Comparison of ENCODE assay signal across 1 cellular context in genomic region chr12:130830246-130830551, GRCh38.
TF ChIP-seq lines count a peak whose summit lies in the region.

No MANE protein-coding gene starts in this region.

TF ChIP-seq in K562, 482 proteins besides CTCF, POLR2A, EP300 and RAD21 (continued from another document):
- TF ChIP-seq ZBTB49 (CRISPR knock-in tag; IDR thresholded peaks at IDR 0.05; ENCODE audit: borderline replicate concordance) = no peak
- peak; percentile 57 to 67; a peak in 3 of 4 replicates for TF ChIP-seq MNT (conservative IDR thresholded peaks at IDR 0.05)
- TF ChIP-seq FOXK2 (conservative IDR thresholded peaks at IDR 0.05 in 1 of 2, IDR thresholded peaks at IDR 0.05 in 1 of 2; ENCODE audit: low read depth in 2 of 2) = peak; percentile 70 to 79
- 0 out of 2 replicates have a peak, but pooled peaks have one; percentile 28 for TF ChIP-seq BHLHE40 (IDR thresholded peaks at IDR 0.05; ENCODE audit: low read length)
- TF ChIP-seq E4F1 (CRISPR knock-in tag; IDR thresholded peaks at IDR 0.05; ENCODE audit: borderline replicate concordance) = no peak
- peak; percentile 57; the same call in 1 of the 2 replicates for TF ChIP-seq RFX1 (IDR thresholded peaks at IDR 0.05)
- TF ChIP-seq ZNF431 (CRISPR knock-in tag; IDR thresholded peaks at IDR 0.05) = no peak
- TF ChIP-seq ZBTB2 (IDR thresholded peaks at IDR 0.05) = peak; percentile 46; the same call in 1 of the 2 replicates
- 0 out of 2 replicates have a peak, but pooled peaks have one; percentile 23 for TF ChIP-seq POLR2G (IDR thresholded peaks at IDR 0.05; ENCODE audit: low read depth, low read length)
- TF ChIP-seq MBD2 (IDR thresholded peaks at IDR 0.05; ENCODE audit: borderline replicate concordance, low read depth) = no peak
- 0 out of 2 replicates have a peak, but pooled peaks have one; percentile 10 for TF ChIP-seq EHMT2 (IDR thresholded peaks at IDR 0.05)
- no peak for TF ChIP-seq POLR2AphosphoS2 (IDR thresholded peaks at IDR 0.05; ENCODE audit: low read length)
- 0 out of 4 replicates have a peak, but pooled peaks of 1 of the 2 experiments have one; percentile 38 for TF ChIP-seq HDAC1 (IDR thresholded peaks at IDR 0.05)
- TF ChIP-seq ZNF766 (CRISPR knock-in tag; conservative IDR thresholded peaks at IDR 0.05) = no peak
- TF ChIP-seq HNRNPK (IDR thresholded peaks at IDR 0.05; ENCODE audit: low read depth, low read length, poor library complexity, severe bottlenecking) = no peak
- no peak for TF ChIP-seq STAT5A (IDR thresholded peaks at IDR 0.05; ENCODE audit: borderline replicate concordance, low read length)
